Comparison of ENCODE assay signal across 1 cellular context in the genomic region with DNA sequence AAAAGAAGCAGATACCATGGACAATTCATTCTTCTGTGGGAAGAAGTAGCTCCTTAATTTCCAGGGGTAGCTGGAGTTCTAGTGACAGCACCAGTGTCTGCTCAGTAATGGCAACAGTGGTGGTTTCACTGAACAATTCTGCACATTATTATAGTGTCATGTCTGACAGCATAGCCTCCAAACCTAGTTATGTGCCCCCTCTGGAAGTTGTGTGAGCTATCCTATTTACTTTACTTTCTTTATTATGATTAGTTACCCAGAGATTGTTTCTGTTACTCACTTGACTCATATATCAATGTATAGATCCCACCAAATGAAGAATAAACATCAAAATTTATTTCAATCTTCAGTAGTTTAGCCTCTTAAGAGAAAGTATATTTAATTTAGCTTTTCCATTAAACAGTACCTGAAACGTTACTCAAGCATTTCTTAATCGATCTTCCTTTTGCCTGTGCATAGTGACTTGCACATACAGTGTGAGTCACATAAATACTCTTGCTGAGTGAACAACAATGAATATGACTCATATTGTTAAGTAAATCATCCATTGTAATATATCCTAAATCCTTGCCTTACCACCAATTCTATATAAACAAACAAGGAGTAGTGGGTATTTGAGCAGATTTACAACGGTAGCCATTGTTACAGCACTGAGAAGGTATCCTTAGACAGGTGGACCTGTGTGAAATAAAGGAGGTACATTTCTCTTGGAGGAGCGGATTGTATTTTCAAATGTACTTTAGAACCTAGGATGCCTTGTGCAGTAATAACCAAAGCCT.
TF ChIP-seq lines count a peak whose summit lies in the region.

No MANE protein-coding gene starts in this region.

TF ChIP-seq in A549, 52 proteins besides CTCF, POLR2A, EP300 and RAD21 (continued from another document):
- TF ChIP-seq, protein P1, sequence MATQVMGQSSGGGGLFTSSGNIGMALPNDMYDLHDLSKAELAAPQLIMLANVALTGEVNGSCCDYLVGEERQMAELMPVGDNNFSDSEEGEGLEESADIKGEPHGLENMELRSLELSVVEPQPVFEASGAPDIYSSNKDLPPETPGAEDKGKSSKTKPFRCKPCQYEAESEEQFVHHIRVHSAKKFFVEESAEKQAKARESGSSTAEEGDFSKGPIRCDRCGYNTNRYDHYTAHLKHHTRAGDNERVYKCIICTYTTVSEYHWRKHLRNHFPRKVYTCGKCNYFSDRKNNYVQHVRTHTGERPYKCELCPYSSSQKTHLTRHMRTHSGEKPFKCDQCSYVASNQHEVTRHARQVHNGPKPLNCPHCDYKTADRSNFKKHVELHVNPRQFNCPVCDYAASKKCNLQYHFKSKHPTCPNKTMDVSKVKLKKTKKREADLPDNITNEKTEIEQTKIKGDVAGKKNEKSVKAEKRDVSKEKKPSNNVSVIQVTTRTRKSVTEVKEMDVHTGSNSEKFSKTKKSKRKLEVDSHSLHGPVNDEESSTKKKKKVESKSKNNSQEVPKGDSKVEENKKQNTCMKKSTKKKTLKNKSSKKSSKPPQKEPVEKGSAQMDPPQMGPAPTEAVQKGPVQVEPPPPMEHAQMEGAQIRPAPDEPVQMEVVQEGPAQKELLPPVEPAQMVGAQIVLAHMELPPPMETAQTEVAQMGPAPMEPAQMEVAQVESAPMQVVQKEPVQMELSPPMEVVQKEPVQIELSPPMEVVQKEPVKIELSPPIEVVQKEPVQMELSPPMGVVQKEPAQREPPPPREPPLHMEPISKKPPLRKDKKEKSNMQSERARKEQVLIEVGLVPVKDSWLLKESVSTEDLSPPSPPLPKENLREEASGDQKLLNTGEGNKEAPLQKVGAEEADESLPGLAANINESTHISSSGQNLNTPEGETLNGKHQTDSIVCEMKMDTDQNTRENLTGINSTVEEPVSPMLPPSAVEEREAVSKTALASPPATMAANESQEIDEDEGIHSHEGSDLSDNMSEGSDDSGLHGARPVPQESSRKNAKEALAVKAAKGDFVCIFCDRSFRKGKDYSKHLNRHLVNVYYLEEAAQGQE (IDR thresholded peaks at IDR 0.05), result no peak
- TF ChIP-seq MAZ (IDR thresholded peaks at IDR 0.05; ENCODE audit: borderline replicate concordance, low read depth, low read length), result no peak
